15 cellular contexts compared by ENCODE assay signal in the genomic region with DNA sequence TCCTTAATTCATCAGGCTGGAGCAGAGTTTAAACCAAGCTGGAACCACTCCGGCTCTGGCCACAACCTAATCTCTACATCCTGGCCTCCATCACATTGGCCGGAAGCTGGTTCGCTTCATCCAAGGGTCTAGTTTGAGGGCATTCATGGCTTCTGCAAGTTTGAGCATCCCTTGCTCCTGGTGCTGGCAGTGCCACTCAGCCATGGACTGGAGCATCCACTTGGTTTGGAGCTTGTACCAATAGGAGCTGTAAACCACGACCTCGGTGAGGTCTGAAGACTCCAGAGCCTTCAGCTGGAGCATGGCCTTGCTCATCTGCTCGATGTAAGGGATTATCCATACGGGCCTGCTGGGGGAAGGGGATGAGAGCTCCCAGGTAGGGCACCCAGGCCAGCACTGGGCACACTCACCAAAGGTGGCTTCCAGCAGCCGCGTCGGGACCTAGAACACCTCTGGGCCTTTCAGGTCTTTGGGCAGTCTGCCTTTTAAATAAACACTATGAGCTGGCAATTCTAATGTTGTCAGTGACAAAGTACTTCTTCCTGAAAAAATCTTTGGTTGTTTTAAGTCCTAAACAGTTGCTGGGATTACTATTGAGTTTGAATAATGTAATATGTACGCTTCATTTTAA. TPM values are rescaled to one million over a fixed set of nuclear protein-coding genes. Genes with fewer than 3 reads are reported as not detected.
DNase-seq lines count a peak whose midpoint lies in the region; ATAC-seq and TF ChIP-seq lines count a peak whose summit lies in the region.
"Had no signal": no experiment of that assay in that cellular context is flagged by ENCODE, and none has a peak within 500 bp of the region (broad histone marks: within the 10 kb centered on the region; RNA-seq: fewer than 3 reads in every experiment).

No MANE protein-coding gene starts in this region.

- no peak overlapping the region for H3K4me3 ChIP-seq in CD4-positive, CD25-positive, alpha-beta regulatory T cell (ENCODE audit: low read depth, low read length)
- H3K4me3 ChIP-seq in neuronal stem cell (ENCODE audit: low read length in 2 of 2) = no peak overlapping the region

- H3K4me1 ChIP-seq in CD4-positive, CD25-positive, alpha-beta regulatory T cell (ENCODE audit: control insufficient read depth, insufficient read depth, low read length, poor library complexity, severe bottlenecking) = peaks cover 29% of the 10 kb centered on the region
- peaks cover 9 to 11% of the 10 kb centered on the region in 2 donors for H3K4me1 ChIP-seq in neuronal stem cell (ENCODE audit: control insufficient read depth in 2 of 2, insufficient read depth in 1 of 2, low read depth in 1 of 2, low read length in 2 of 2)

- no peak overlapping the region for H4K91ac ChIP-seq in neuronal stem cell (ENCODE audit: low read depth, low read length, poor library complexity)

- H3K9me3 Mint-ChIP-seq in CD4-positive, CD25-positive, alpha-beta regulatory T cell = no peaks in the 10 kb centered on the region
- H3K9me3 Mint-ChIP-seq in IgD-negative memory B cell = no peaks in the 10 kb centered on the region

- H2AK5ac ChIP-seq in neuronal stem cell (ENCODE audit: low read depth, low read length) = no peak overlapping the region

- peaks cover 0 to 23% (median 15%) of the 10 kb centered on the region in 4 donors for H3K4me1 Mint-ChIP-seq in CD4-positive, CD25-positive, alpha-beta regulatory T cell
- peaks cover 14 to 18% (median 17%) of the 10 kb centered on the region in 3 donors for H3K4me1 Mint-ChIP-seq in IgD-negative memory B cell

- H2BK5ac ChIP-seq in neuronal stem cell (ENCODE audit: low read length) = no peak overlapping the region

- H3K36me3 Mint-ChIP-seq in CD4-positive, CD25-positive, alpha-beta regulatory T cell = no peaks in the 10 kb centered on the region
- peaks cover 3% of the 10 kb centered on the region for H3K36me3 Mint-ChIP-seq in IgD-negative memory B cell

- peak overlapping the region; percentile 68 for H3K18ac ChIP-seq in neuronal stem cell (ENCODE audit: low read length)

- no peak overlapping the region for H2BK15ac ChIP-seq in neuronal stem cell (ENCODE audit: low read length)

- H2BK12ac ChIP-seq in neuronal stem cell (ENCODE audit: low read length) = no peak overlapping the region

- TF ChIP-seq POLR2A in GM18505 (IDR thresholded peaks at IDR 0.05; ENCODE audit: borderline replicate concordance, extremely low read depth, insufficient read depth, insufficient read length) = no peak

- H2AFZ ChIP-seq in neuronal stem cell (ENCODE audit: low read length) = no peak overlapping the region

- H3K4me3 Mint-ChIP-seq in CD4-positive, CD25-positive, alpha-beta regulatory T cell = no peak overlapping the region
- H3K4me3 Mint-ChIP-seq in IgD-negative memory B cell = no peak overlapping the region

- no peak overlapping the region for H3K14ac ChIP-seq in neuronal stem cell (ENCODE audit: low read length)

- H3K9ac ChIP-seq in neuronal stem cell (ENCODE audit: low read depth, low read length, poor library complexity) = no peak overlapping the region
- H3K9ac ChIP-seq: KMS-11 had no signal

- no peak for ATAC-seq in CD4-positive, CD25-positive, alpha-beta regulatory T cell (ENCODE audit: low read depth in 2 of 2)
- ATAC-seq in left lobe of liver (peak; percentile 42), HG03175 (IDR thresholded peaks at IDR 0.05; ENCODE audit: unreplicated experiment) (no peak), GM18505 (IDR thresholded peaks at IDR 0.05; ENCODE audit: unreplicated experiment) (no peak), GM21619 (IDR thresholded peaks at IDR 0.05; ENCODE audit: unreplicated experiment) (no peak)

- H3K27ac ChIP-seq in CD4-positive, CD25-positive, alpha-beta regulatory T cell (ENCODE audit: insufficient read depth, low read length, poor library complexity, severe bottlenecking) = no peak overlapping the region
- H3K27ac ChIP-seq in neuronal stem cell (replicated peaks; ENCODE audit: low read length) = no peak overlapping the region
- H3K27ac ChIP-seq: KMS-11 had no signal

- H4K8ac ChIP-seq in neuronal stem cell (ENCODE audit: low read depth, low read length) = no peak overlapping the region

- H3K27me3 Mint-ChIP-seq in CD4-positive, CD25-positive, alpha-beta regulatory T cell = peaks cover 39% of the 10 kb centered on the region
- H3K27me3 Mint-ChIP-seq in IgD-negative memory B cell = peaks cover 7% of the 10 kb centered on the region

- no peak overlapping the region for H2BK120ac ChIP-seq in neuronal stem cell (ENCODE audit: low read depth, low read length)

- H3K4ac ChIP-seq in neuronal stem cell (ENCODE audit: low read length) = no peak overlapping the region

- WGBS in neuronal stem cell (ENCODE audit: extremely low coverage in 2 of 2, insufficient read length in 2 of 2, insufficient replicate concordance in 1 of 2), 2 donors = no CpG with 5 or more reads among the region's 11 CpGs

- H3K4me2 ChIP-seq in neuronal stem cell (ENCODE audit: insufficient read depth, low read length, poor library complexity, severe bottlenecking) = no peak overlapping the region
- H3K4me2 ChIP-seq: KMS-11 had no signal

- no peak overlapping the region for H3K23ac ChIP-seq in neuronal stem cell (ENCODE audit: low read depth, low read length, poor library complexity)

- no peaks in the 10 kb centered on the region for H3K36me3 ChIP-seq in CD4-positive, CD25-positive, alpha-beta regulatory T cell (ENCODE audit: control insufficient read depth, insufficient read depth, low read length)
- H3K36me3 ChIP-seq in neuronal stem cell (replicated peaks in 1 of 2; ENCODE audit: control insufficient read depth in 2 of 2, insufficient read depth in 2 of 2, low read length in 2 of 2) = no peaks in the 10 kb centered on the region

- peaks cover 20% of the 10 kb centered on the region for H3K27me3 ChIP-seq in CD4-positive, CD25-positive, alpha-beta regulatory T cell (ENCODE audit: control insufficient read depth, insufficient read depth, low read length)
- peaks cover 0 to 8% (median 0%) of the 10 kb centered on the region in 3 experiments for H3K27me3 ChIP-seq in neuronal stem cell (ENCODE audit: control insufficient read depth in 3 of 3, insufficient read depth in 3 of 3, low read depth in 1 of 3, low read length in 3 of 3)

- peak overlapping the region in 2 of 3 donors; percentile 31 to 92 for H3K27ac Mint-ChIP-seq in CD4-positive, CD25-positive, alpha-beta regulatory T cell
- H3K27ac Mint-ChIP-seq in IgD-negative memory B cell = peak overlapping the region in 2 of 3 donors; percentile 12 to 16

- no peaks in the 10 kb centered on the region for H3K9me3 ChIP-seq in CD4-positive, CD25-positive, alpha-beta regulatory T cell (ENCODE audit: control insufficient read depth in 2 of 2, low read length in 2 of 2)
- no peaks in the 10 kb centered on the region for H3K9me3 ChIP-seq in neuronal stem cell (replicated peaks in 1 of 2; ENCODE audit: control insufficient read depth in 2 of 2, insufficient read depth in 1 of 2, low read depth in 1 of 2, low read length in 2 of 2)

- no peak for DNase-seq in CD4-positive, CD25-positive, alpha-beta regulatory T cell
- DNase-seq in left lobe of liver (ENCODE audit: low spot score) (peak; percentile 82), neuronal stem cell (ENCODE audit: low spot score) (no peak), Ammon's horn (ENCODE audit: low spot score) (no peak)
- DNase-seq: DMS79, NCI-H1436 treated with DMSO at 0.1 percent for 48 hours, NCI-H2029 treated with DMSO at 0.1 percent for 48 hours, NCI-H2171 treated with DMSO at 0.1 percent for 48 hours, NCI-H748 treated with DMSO at 0.1 percent for 48 hours, RPMI8226 had no signal

- no peaks in the 10 kb centered on the region for H3K79me1 ChIP-seq in neuronal stem cell (ENCODE audit: low read depth, low read length)

RNA-seq across cellular contexts. Expression of a gene that starts 13.5 kb away (rescaled TPM):
- 1,673 TPM for total RNA-seq in CD4-positive, CD25-positive, alpha-beta regulatory T cell
- polyA plus RNA-seq in CD4-positive, CD25-positive, alpha-beta regulatory T cell = 100 to 1,000 TPM in 2 of 4 donors, 10 to 100 TPM in 2; 56.8 to 145 (median 104) TPM
- 487 TPM for polyA plus RNA-seq in IgD-negative memory B cell
- total RNA-seq in left lobe of liver = 13.1 TPM
- 20.4 TPM for polyA plus RNA-seq in neuronal stem cell (2013, experiment 1 of 2)
- 21.0 TPM for polyA plus RNA-seq in neuronal stem cell (2013, experiment 2 of 2)

Comparison
In these comparisons a context has a peak if more than half of its experiments do, and no peak if none do; other contexts are left out.
1. RNA of a gene that starts 13.5 kb away (total RNA-seq): 1,673 TPM in CD4-positive, CD25-positive, alpha-beta regulatory T cell (single experiment); 13.1 TPM in left lobe of liver (single experiment); every median in the first group is over 100 times any median in the second.